Comparison of ENCODE assay signal across 26 cellular contexts in genomic region chr16:84054916-84055315, GRCh38. TPM values are rescaled to one million over a fixed set of nuclear protein-coding genes. Genes with fewer than 3 reads are reported as not detected.
DNase-seq lines count a peak whose midpoint lies in the region; ATAC-seq and TF ChIP-seq lines count a peak whose summit lies in the region.
"Had no signal": no experiment of that assay in that cellular context is flagged by ENCODE, and none has a peak within 500 bp of the region (broad histone marks: within the 10 kb centered on the region; RNA-seq: fewer than 3 reads in every experiment).

No MANE protein-coding gene starts in this region.

- no peaks in the 10 kb centered on the region for H3K4me1 Mint-ChIP-seq in activated naive CD4-positive, alpha-beta T cell treated with anti-CD3 and anti-CD28 coated beads, Interleukin-2, amount 10 ng/mL, durations not matched to agents 7 days and 5 days
- no peaks in the 10 kb centered on the region for H3K4me1 Mint-ChIP-seq in mesothelial cell of epicardium
- H3K4me1 Mint-ChIP-seq: activated CD4-positive, alpha-beta memory T cell treated with anti-CD3 and anti-CD28 coated beads, Interleukin-2, amount 10 ng/mL, durations not matched to agents 7 days and 5 days; stimulated activated naive CD8-positive, alpha-beta T cell treated with anti-CD3 and anti-CD28 coated beads, Interleukin-15, amount 100 ng/mL, for 72 hours had no signal

- DNase-seq in activated naive CD4-positive, alpha-beta T cell treated with anti-CD3 and anti-CD28 coated beads, Interleukin-2, amount 10 ng/mL, durations not matched to agents 7 days and 5 days = peak; percentile 5
- DNase-seq in activated naive CD4-positive, alpha-beta T cell (lab: John Stamatoyannopoulos, UW) = no peak
- no peak for DNase-seq in left ventricle myocardium inferior
- DNase-seq in mesenteric fat pad (ENCODE audit: low spot score) = peak; percentile 64
- peak; percentile 52 for DNase-seq in upper lobe of right lung
- no peak for DNase-seq in dedifferentiated amniotic fluid mesenchymal stem cell (ENCODE audit: extremely low spot score)
- DNase-seq in mesothelial cell of epicardium (ENCODE audit: low spot score in 2 of 2, unreplicated experiment in 2 of 2) = no peak
- DNase-seq: activated CD4-positive, alpha-beta memory T cell treated with anti-CD3 and anti-CD28 coated beads, Interleukin-2, amount 10 ng/mL, durations not matched to agents 7 days and 5 days; DND-41; HFFc6; IMR-90; NCI-H1436; NCI-H524 treated with DMSO at 0.1 percent for 48 hours; stimulated activated CD4-positive, alpha-beta T cell treated with anti-CD3 and anti-CD28 coated beads, Interleukin-4, amount 100 ng/mL, for 24 hours; stimulated activated naive CD8-positive, alpha-beta T cell treated with anti-CD3 and anti-CD28 coated beads, Interleukin-15, amount 100 ng/mL, for 72 hours; WERI-Rb-1 had no signal

- H3K9me3 ChIP-seq in left ventricle myocardium inferior (replicated peaks) (no peaks in the 10 kb centered on the region), upper lobe of right lung (no peaks in the 10 kb centered on the region)
- H3K9me3 ChIP-seq: upper lobe of left lung had no signal

- ATAC-seq in upper lobe of right lung (no peak), HG03108 (IDR thresholded peaks at IDR 0.05; ENCODE audit: unreplicated experiment) (no peak)
- ATAC-seq: activated naive CD4-positive, alpha-beta T cell treated with anti-CD3 and anti-CD28 coated beads, Interleukin-2, amount 50 U/mL, for 72 hours; SK-N-SH treated with all-trans-retinoic acid at 6 μM for 48 hours; stimulated activated naive CD8-positive, alpha-beta T cell treated with anti-CD3 and anti-CD28 coated beads, Interleukin-15, amount 100 ng/mL, for 72 hours had no signal

- peaks cover 49% of the 10 kb centered on the region for H3K36me3 Mint-ChIP-seq in activated naive CD4-positive, alpha-beta T cell treated with anti-CD3 and anti-CD28 coated beads, Interleukin-2, amount 10 ng/mL, durations not matched to agents 7 days and 5 days
- H3K36me3 Mint-ChIP-seq in mesothelial cell of epicardium = peaks cover 50% of the 10 kb centered on the region

- peaks cover 73% of the 10 kb centered on the region for H3K36me3 ChIP-seq in left ventricle myocardium inferior
- H3K36me3 ChIP-seq in upper lobe of right lung = peaks cover 85% of the 10 kb centered on the region

- H3K27ac ChIP-seq in left ventricle myocardium inferior (replicated peaks) (peak overlapping the region; percentile 88), upper lobe of right lung (no peak overlapping the region)
- H3K27ac ChIP-seq: parathyroid adenoma, upper lobe of left lung, WERI-Rb-1 had no signal

- H3K4me1 ChIP-seq in left ventricle myocardium inferior (peaks cover 61% of the 10 kb centered on the region), upper lobe of right lung (no peaks in the 10 kb centered on the region)
- H3K4me1 ChIP-seq: upper lobe of left lung had no signal

- H3K4me3 Mint-ChIP-seq in activated naive CD4-positive, alpha-beta T cell treated with anti-CD3 and anti-CD28 coated beads, Interleukin-2, amount 10 ng/mL, durations not matched to agents 7 days and 5 days = no peak overlapping the region
- H3K4me3 Mint-ChIP-seq in mesothelial cell of epicardium = no peak overlapping the region
- H3K4me3 Mint-ChIP-seq: activated CD4-positive, alpha-beta memory T cell treated with anti-CD3 and anti-CD28 coated beads, Interleukin-2, amount 10 ng/mL, durations not matched to agents 7 days and 5 days; HFFc6; stimulated activated naive CD8-positive, alpha-beta T cell treated with anti-CD3 and anti-CD28 coated beads, Interleukin-15, amount 100 ng/mL, for 72 hours; T-helper 2 cell treated with Interferon-gamma antibody and Interleukin-4, amounts not matched to agents 5 μg/mL and 100 μg/mL, for 36 hours had no signal

- no peak for TF ChIP-seq CTCF in left ventricle myocardium inferior (IDR thresholded peaks at IDR 0.05; ENCODE audit: borderline replicate concordance)
- no peak for TF ChIP-seq CTCF in upper lobe of right lung (IDR thresholded peaks at IDR 0.05)
- no peak for TF ChIP-seq CTCF in mesothelial cell of epicardium (IDR thresholded peaks at IDR 0.05; ENCODE audit: unreplicated experiment)

- no peaks in the 10 kb centered on the region for H3K27me3 Mint-ChIP-seq in activated naive CD4-positive, alpha-beta T cell treated with anti-CD3 and anti-CD28 coated beads, Interleukin-2, amount 10 ng/mL, durations not matched to agents 7 days and 5 days
- H3K27me3 Mint-ChIP-seq in mesothelial cell of epicardium (ENCODE audit: low read depth) = no peaks in the 10 kb centered on the region
- H3K27me3 Mint-ChIP-seq: activated CD4-positive, alpha-beta memory T cell treated with anti-CD3 and anti-CD28 coated beads, Interleukin-2, amount 10 ng/mL, durations not matched to agents 7 days and 5 days; stimulated activated naive CD8-positive, alpha-beta T cell treated with anti-CD3 and anti-CD28 coated beads, Interleukin-15, amount 100 ng/mL, for 72 hours had no signal

- intact Hi-C loops in left ventricle myocardium inferior (cut with micrococcal nuclease) = no loop called here
- intact Hi-C loops in upper lobe of right lung (cut with DNase I) = no loop called here

- H3K27me3 ChIP-seq in left ventricle myocardium inferior (ENCODE audit: low read depth) (no peaks in the 10 kb centered on the region), upper lobe of right lung (no peaks in the 10 kb centered on the region)
- H3K27me3 ChIP-seq: upper lobe of left lung had no signal

- CTCF ChIA-PET in activated naive CD4-positive, alpha-beta T cell treated with anti-CD3 and anti-CD28 coated beads, Interleukin-2, amount 10 ng/mL, durations not matched to agents 7 days and 5 days (lab: Charles Lee) = interaction anchor here (3.8 kb wide), 1 partner anchor 11 kb away, joined by 16 read pairs; no protein-coding TSS in a partner anchor

- H3K4me3 ChIP-seq in left ventricle myocardium inferior (no peak overlapping the region), upper lobe of right lung (no peak overlapping the region)
- H3K4me3 ChIP-seq: lung, upper lobe of left lung had no signal

- H3K27ac Mint-ChIP-seq in activated naive CD4-positive, alpha-beta T cell treated with anti-CD3 and anti-CD28 coated beads, Interleukin-2, amount 10 ng/mL, durations not matched to agents 7 days and 5 days = no peak overlapping the region
- H3K27ac Mint-ChIP-seq in mesothelial cell of epicardium = no peak overlapping the region
- H3K27ac Mint-ChIP-seq: activated CD4-positive, alpha-beta memory T cell treated with anti-CD3 and anti-CD28 coated beads, Interleukin-2, amount 10 ng/mL, durations not matched to agents 7 days and 5 days; HFFc6; T-helper 2 cell treated with Interferon-gamma antibody and Interleukin-4, amounts not matched to agents 5 μg/mL and 100 μg/mL, for 36 hours had no signal

- no peaks in the 10 kb centered on the region for H3K9me3 Mint-ChIP-seq in activated naive CD4-positive, alpha-beta T cell treated with anti-CD3 and anti-CD28 coated beads, Interleukin-2, amount 10 ng/mL, durations not matched to agents 7 days and 5 days
- no peaks in the 10 kb centered on the region for H3K9me3 Mint-ChIP-seq in mesothelial cell of epicardium
- H3K9me3 Mint-ChIP-seq: activated CD4-positive, alpha-beta memory T cell treated with anti-CD3 and anti-CD28 coated beads, Interleukin-2, amount 10 ng/mL, durations not matched to agents 7 days and 5 days; activated naive CD4-positive, alpha-beta T cell treated with anti-CD3 and anti-CD28 coated beads, Interleukin-2, amount 50 U/mL, for 72 hours; HFFc6; stimulated activated naive CD8-positive, alpha-beta T cell treated with anti-CD3 and anti-CD28 coated beads, Interleukin-15, amount 100 ng/mL, for 72 hours; T-helper 2 cell treated with Interferon-gamma antibody and Interleukin-4, amounts not matched to agents 5 μg/mL and 100 μg/mL, for 36 hours had no signal

RNA-seq across cellular contexts. Expression of gene SLC38A8, which starts 12.3 kb away (rescaled TPM):
- not detected for total RNA-seq in left ventricle myocardium inferior
- total RNA-seq in mesenteric fat pad = not detected
- total RNA-seq in upper lobe of right lung = not detected
- not detected in 3 replicates for total RNA-seq in mesothelial cell of epicardium
- total RNA-seq: A172; activated CD4-positive, alpha-beta memory T cell treated with anti-CD3 and anti-CD28 coated beads, Interleukin-2, amount 10 ng/mL, durations not matched to agents 7 days and 5 days; activated naive CD4-positive, alpha-beta T cell treated with anti-CD3 and anti-CD28 coated beads, Interleukin-2, amount 50 U/mL, for 72 hours; HFFc6; IMR-90; lung; MCF 10A; RPMI7951; upper lobe of left lung had no signal

Comparison
In these comparisons a context has a peak if more than half of its experiments do, and no peak if none do; other contexts are left out.
1. DNase-seq: peak in activated naive CD4-positive, alpha-beta T cell treated with anti-CD3 and anti-CD28 coated beads, Interleukin-2, amount 10 ng/mL, durations not matched to agents 7 days and 5 days (single experiment), mesenteric fat pad (single experiment) and upper lobe of right lung (single experiment); none in activated naive CD4-positive, alpha-beta T cell (0 of 4), left ventricle myocardium inferior (single experiment), dedifferentiated amniotic fluid mesenchymal stem cell (single experiment) and mesothelial cell of epicardium (0 of 2).